28 cellular contexts compared by ENCODE assay signal in genomic region chr10:115895196-115895595, GRCh38.
"Had no signal": no experiment of that assay in that cellular context is flagged by ENCODE, and none has a peak within 500 bp of the region (broad histone marks: within the 10 kb centered on the region; RNA-seq: fewer than 3 reads in every experiment).

No MANE protein-coding gene starts in this region.

- H3K9me3 Mint-ChIP-seq: activated B cell treated with CpG ODN at 0.5 μM for 24 hours; activated CD8-positive, alpha-beta T cell treated with anti-CD3 and anti-CD28 coated beads for 36 hours; activated T-cell treated with anti-CD3 and anti-CD28 coated beads, Interleukin-2, amount 50 U/mL, for 4 hours; activated T-helper 17 cell treated with anti-CD3 and anti-CD28 coated beads, Interleukin-2, amount 50 U/mL, for 72 hours; dendritic cell treated with granulocyte-macrophage colony-stimulating factor and Interleukin-4, amounts not matched to agents 40 ng/mL and 50 ng/mL, for 4 days had no signal

- H3K4me1 ChIP-seq: esophagus muscularis mucosa, foreskin keratinocyte, gastrocnemius medialis had no signal

- H3K9me3 ChIP-seq: esophagus muscularis mucosa, gastrocnemius medialis had no signal

- H3K27ac ChIP-seq: brain microvascular endothelial cell, coronary artery, esophagus muscularis mucosa, foreskin keratinocyte, gastrocnemius medialis, WERI-Rb-1 had no signal

- ATAC-seq: activated CD4-positive, CD25-positive, alpha-beta regulatory T cell treated with anti-CD3 and anti-CD28 coated beads, Interleukin-2, amount 50 U/mL, for 24 hours; activated CD8-positive, alpha-beta T cell treated with anti-CD3 and anti-CD28 coated beads for 36 hours; activated T-cell treated with anti-CD3 and anti-CD28 coated beads, Interleukin-2, amount 50 U/mL, for 4 hours; activated T-helper 17 cell treated with anti-CD3 and anti-CD28 coated beads, Interleukin-2, amount 50 U/mL, for 72 hours; effector memory CD8-positive, alpha-beta T cell; foreskin keratinocyte; gastrocnemius medialis had no signal

- H3K27me3 Mint-ChIP-seq: activated B cell treated with CpG ODN at 0.5 μM for 24 hours; activated naive CD8-positive, alpha-beta T cell; activated T-helper 17 cell treated with anti-CD3 and anti-CD28 coated beads, Interleukin-2, amount 50 U/mL, for 72 hours; central memory CD8-positive, alpha-beta T cell; dendritic cell treated with granulocyte-macrophage colony-stimulating factor and Interleukin-4, amounts not matched to agents 40 ng/mL and 50 ng/mL, for 4 days; effector memory CD8-positive, alpha-beta T cell had no signal

- H3K27ac Mint-ChIP-seq: activated B cell treated with CpG ODN at 0.5 μM for 24 hours; activated CD8-positive, alpha-beta T cell treated with anti-CD3 and anti-CD28 coated beads for 36 hours; activated naive CD8-positive, alpha-beta T cell; activated T-helper 17 cell treated with anti-CD3 and anti-CD28 coated beads, Interleukin-2, amount 50 U/mL, for 72 hours; dendritic cell treated with granulocyte-macrophage colony-stimulating factor and Interleukin-4, amounts not matched to agents 40 ng/mL and 50 ng/mL, for 4 days; effector memory CD8-positive, alpha-beta T cell had no signal

- H3K4me1 Mint-ChIP-seq: activated B cell treated with CpG ODN at 0.5 μM for 24 hours; activated T-helper 17 cell treated with anti-CD3 and anti-CD28 coated beads, Interleukin-2, amount 50 U/mL, for 72 hours; central memory CD8-positive, alpha-beta T cell had no signal

- H3K36me3 ChIP-seq: brain microvascular endothelial cell, esophagus muscularis mucosa, gastrocnemius medialis, WERI-Rb-1 had no signal

- H3K4me3 ChIP-seq: coronary artery, esophagus muscularis mucosa, gastrocnemius medialis had no signal

- H3K36me3 Mint-ChIP-seq: activated naive CD8-positive, alpha-beta T cell had no signal

- DNase-seq: activated B cell treated with CpG ODN at 0.5 μM for 24 hours; activated CD4-positive, alpha-beta T cell treated with anti-CD3 and anti-CD28 coated beads for 48 hours; activated CD4-positive, alpha-beta T cell treated with anti-CD3 and anti-CD28 coated beads, Interleukin-2, amount 50 U/mL, for 1 hour; activated CD4-positive, alpha-beta T cell treated with anti-CD3 and anti-CD28 coated beads, Interleukin-2, amount 50 U/mL, for 48 hours; activated CD8-positive, alpha-beta memory T cell treated with anti-CD3 and anti-CD28 coated beads for 24 hours; activated CD8-positive, alpha-beta T cell treated with anti-CD3 and anti-CD28 coated beads for 36 hours; activated effector memory CD4-positive, alpha-beta T cell treated with Interleukin-2 at 50 U/mL for 16 hours; activated gamma-delta T cell treated with Interleukin-2 at 50 U/mL for 16 hours; activated naive CD4-positive, alpha-beta T cell treated with anti-CD3 and anti-CD28 coated beads, Interleukin-2, amount 50 U/mL, for 16 hours; activated naive CD4-positive, alpha-beta T cell treated with Interleukin-2 at 50 U/mL for 16 hours; activated T-cell treated with anti-CD3 and anti-CD28 coated beads, Interleukin-2, amount 50 U/mL, for 4 hours; amniotic stem cell; anterior cingulate cortex; brain microvascular endothelial cell; effector CD4-positive, alpha-beta T cell; effector memory CD8-positive, alpha-beta T cell; erythroblast; foreskin keratinocyte; gastrocnemius medialis; T-helper 2 cell; WERI-Rb-1 had no signal

- H3K4me3 Mint-ChIP-seq: activated B cell treated with CpG ODN at 0.5 μM for 24 hours; activated CD8-positive, alpha-beta T cell treated with anti-CD3 and anti-CD28 coated beads for 36 hours; activated naive CD8-positive, alpha-beta T cell; activated T-cell treated with anti-CD3 and anti-CD28 coated beads, Interleukin-2, amount 50 U/mL, for 4 hours; activated T-helper 17 cell treated with anti-CD3 and anti-CD28 coated beads, Interleukin-2, amount 50 U/mL, for 72 hours; central memory CD8-positive, alpha-beta T cell; dendritic cell treated with granulocyte-macrophage colony-stimulating factor and Interleukin-4, amounts not matched to agents 40 ng/mL and 50 ng/mL, for 4 days; effector memory CD8-positive, alpha-beta T cell had no signal

- H3K27me3 ChIP-seq: brain microvascular endothelial cell, esophagus muscularis mucosa, foreskin keratinocyte, gastrocnemius medialis had no signal
